39 cellular contexts compared by ENCODE assay signal in the genomic region with DNA sequence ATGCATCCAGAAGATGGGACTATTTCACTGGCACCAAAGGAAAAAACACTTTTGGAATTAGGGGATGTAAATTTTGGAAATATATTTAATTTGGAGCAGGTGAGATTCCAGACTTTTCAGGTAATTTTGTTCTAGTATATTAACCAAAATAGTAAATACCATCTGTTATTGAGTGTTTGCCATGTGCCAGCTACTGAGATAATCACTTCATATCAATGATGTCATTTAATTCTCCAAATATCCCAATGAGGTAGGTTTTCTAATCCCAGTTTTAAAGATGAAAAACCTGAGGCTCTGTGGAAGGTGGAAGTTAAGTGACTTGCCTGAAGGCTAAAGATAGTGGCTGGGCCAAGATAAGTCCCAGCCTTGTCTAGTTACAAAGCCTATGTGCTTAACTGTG.
"Had no signal": no experiment of that assay in that cellular context is flagged by ENCODE, and none has a peak within 500 bp of the region (broad histone marks: within the 10 kb centered on the region; RNA-seq: fewer than 3 reads in every experiment).

No MANE protein-coding gene starts in this region.

- H3K9me3 ChIP-seq: adrenal gland, ascending aorta had no signal

- H3K9me3 Mint-ChIP-seq: central memory CD8-positive, alpha-beta T cell had no signal

- H3K4me3 ChIP-seq: adrenal gland, ascending aorta, body of pancreas, breast epithelium, cardiac muscle cell had no signal

- H3K4me1 ChIP-seq: adrenal gland, ascending aorta, body of pancreas, breast epithelium had no signal

- H3K4me1 Mint-ChIP-seq: activated naive CD8-positive, alpha-beta T cell treated with anti-CD3 and anti-CD28 coated beads, Interleukin-2, amount 50 U/mL, for 24 hours; brain had no signal

- DNase-seq: activated effector memory CD4-positive, alpha-beta T cell treated with anti-CD3 and anti-CD28 coated beads, Interleukin-2, amount 50 U/mL, for 16 hours; activated effector memory CD4-positive, alpha-beta T cell treated with Interleukin-2 at 50 U/mL for 16 hours; activated gamma-delta T cell; activated gamma-delta T cell treated with Interleukin-2 at 50 U/mL for 16 hours; activated naive CD4-positive, alpha-beta T cell; activated naive CD4-positive, alpha-beta T cell treated with anti-CD3 and anti-CD28 coated beads for 36 hours; activated naive CD4-positive, alpha-beta T cell treated with anti-CD3 and anti-CD28 coated beads, Interleukin-2, amount 10 ng/mL, durations not matched to agents 7 days and 5 days; activated naive CD4-positive, alpha-beta T cell treated with anti-CD3 and anti-CD28 coated beads, Interleukin-2, amount 50 U/mL, for 16 hours; activated naive CD4-positive, alpha-beta T cell treated with Interleukin-2 at 50 U/mL for 16 hours; activated naive CD8-positive, alpha-beta T cell treated with anti-CD3 and anti-CD28 coated beads for 36 hours; activated naive CD8-positive, alpha-beta T cell treated with anti-CD3 and anti-CD28 coated beads, Interleukin-2, amount 10 ng/mL, durations not matched to agents 7 days and 5 days; activated naive CD8-positive, alpha-beta T cell treated with anti-CD3 and anti-CD28 coated beads, Interleukin-2, amount 50 U/mL, for 24 hours; activated T-cell treated with anti-CD3 and anti-CD28 coated beads, Interleukin-2, amount 50 U/mL, for 24 hours; activated T-cell treated with anti-CD3 and anti-CD28 coated beads, Interleukin-2, amount 50 U/mL, for 4 hours; activated T-cell treated with anti-CD3 and anti-CD28 coated beads, Interleukin-2, amount 50 U/mL, for 48 hours; activated T-cell treated with anti-CD3 and anti-CD28 coated beads, Interleukin-2, amount 50 U/mL, for 72 hours; adrenal gland; amniotic stem cell; amygdala; anterior cingulate cortex; aorta; body of pancreas; brain microvascular endothelial cell; caudate nucleus; central memory CD4-positive, alpha-beta T cell; cerebellar nuclear complex had no signal

- FAIRE-seq: astrocyte, bronchial epithelial cell had no signal

- H3K27me3 ChIP-seq: adrenal gland, ascending aorta, body of pancreas, brain microvascular endothelial cell, breast epithelium, cardiac muscle cell had no signal

- ATAC-seq: activated naive CD4-positive, alpha-beta T cell treated with anti-CD3 and anti-CD28 coated beads, Interleukin-2, amount 50 U/mL, for 72 hours; activated naive CD8-positive, alpha-beta T cell treated with anti-CD3 and anti-CD28 coated beads, Interleukin-2, amount 50 U/mL, for 24 hours; activated T-cell treated with anti-CD3 and anti-CD28 coated beads, Interleukin-2, amount 50 U/mL, for 4 hours; activated T-cell treated with anti-CD3 and anti-CD28 coated beads, Interleukin-2, amount 50 U/mL, for 72 hours; activated T-helper 17 cell treated with anti-CD3 and anti-CD28 coated beads, Interleukin-2, amount 50 U/mL, for 72 hours; body of pancreas had no signal

- H3K27me3 Mint-ChIP-seq: activated naive CD4-positive, alpha-beta T cell treated with anti-CD3 and anti-CD28 coated beads, Interleukin-2, amount 10 ng/mL, durations not matched to agents 7 days and 5 days; activated naive CD4-positive, alpha-beta T cell treated with anti-CD3 and anti-CD28 coated beads, Interleukin-2, amount 50 U/mL, for 24 hours; activated naive CD8-positive, alpha-beta T cell; activated naive CD8-positive, alpha-beta T cell treated with anti-CD3 and anti-CD28 coated beads for 36 hours; activated naive CD8-positive, alpha-beta T cell treated with anti-CD3 and anti-CD28 coated beads, Interleukin-2, amount 10 ng/mL, durations not matched to agents 7 days and 5 days; activated naive CD8-positive, alpha-beta T cell treated with anti-CD3 and anti-CD28 coated beads, Interleukin-2, amount 50 U/mL, for 24 hours; activated T-cell treated with anti-CD3 and anti-CD28 coated beads, Interleukin-2, amount 50 U/mL, for 24 hours; activated T-helper 17 cell treated with anti-CD3 and anti-CD28 coated beads, Interleukin-2, amount 50 U/mL, for 72 hours; brain; central memory CD8-positive, alpha-beta T cell had no signal

- H3K4me3 Mint-ChIP-seq: activated naive CD4-positive, alpha-beta T cell treated with anti-CD3 and anti-CD28 coated beads for 36 hours; activated naive CD4-positive, alpha-beta T cell treated with anti-CD3 and anti-CD28 coated beads, Interleukin-2, amount 10 ng/mL, durations not matched to agents 7 days and 5 days; activated naive CD4-positive, alpha-beta T cell treated with anti-CD3 and anti-CD28 coated beads, Interleukin-2, amount 50 U/mL, for 24 hours; activated naive CD8-positive, alpha-beta T cell; activated naive CD8-positive, alpha-beta T cell treated with anti-CD3 and anti-CD28 coated beads for 36 hours; activated naive CD8-positive, alpha-beta T cell treated with anti-CD3 and anti-CD28 coated beads, Interleukin-2, amount 10 ng/mL, durations not matched to agents 7 days and 5 days; activated naive CD8-positive, alpha-beta T cell treated with anti-CD3 and anti-CD28 coated beads, Interleukin-2, amount 50 U/mL, for 24 hours; activated T-cell treated with anti-CD3 and anti-CD28 coated beads, Interleukin-2, amount 50 U/mL, for 24 hours; activated T-cell treated with anti-CD3 and anti-CD28 coated beads, Interleukin-2, amount 50 U/mL, for 4 hours; activated T-cell treated with anti-CD3 and anti-CD28 coated beads, Interleukin-2, amount 50 U/mL, for 72 hours; activated T-helper 1 cell treated with anti-CD3 and anti-CD28 coated beads, Interleukin-12 subunit alpha, Interleukin-12 subunit beta, Interleukin-2, Interleukin-4 antibody, amounts not matched to agents 30 ng/mL and 10 ng/mL and 1 ng/mL, durations not matched to agents 14 hours and 24 hours and 36 hours; activated T-helper 17 cell treated with anti-CD3 and anti-CD28 coated beads, Interleukin-2, amount 50 U/mL, for 72 hours; brain; central memory CD8-positive, alpha-beta T cell had no signal

- H3K27ac ChIP-seq: adrenal gland, ascending aorta, body of pancreas, brain microvascular endothelial cell, breast epithelium, cardiac muscle cell had no signal

- H3K27ac Mint-ChIP-seq: activated naive CD4-positive, alpha-beta T cell treated with anti-CD3 and anti-CD28 coated beads for 36 hours; activated naive CD4-positive, alpha-beta T cell treated with anti-CD3 and anti-CD28 coated beads, Interleukin-2, amount 10 ng/mL, durations not matched to agents 7 days and 5 days; activated naive CD4-positive, alpha-beta T cell treated with anti-CD3 and anti-CD28 coated beads, Interleukin-2, amount 50 U/mL, for 24 hours; activated naive CD4-positive, alpha-beta T cell treated with anti-CD3 and anti-CD28 coated beads, Interleukin-2, amount 50 U/mL, for 72 hours; activated naive CD8-positive, alpha-beta T cell; activated naive CD8-positive, alpha-beta T cell treated with anti-CD3 and anti-CD28 coated beads for 36 hours; activated naive CD8-positive, alpha-beta T cell treated with anti-CD3 and anti-CD28 coated beads, Interleukin-2, amount 10 ng/mL, durations not matched to agents 7 days and 5 days; activated naive CD8-positive, alpha-beta T cell treated with anti-CD3 and anti-CD28 coated beads, Interleukin-2, amount 50 U/mL, for 24 hours; activated T-cell treated with anti-CD3 and anti-CD28 coated beads, Interleukin-2, amount 50 U/mL, for 24 hours; activated T-cell treated with anti-CD3 and anti-CD28 coated beads, Interleukin-2, amount 50 U/mL, for 72 hours; activated T-helper 1 cell treated with anti-CD3 and anti-CD28 coated beads, Interleukin-12 subunit alpha, Interleukin-12 subunit beta, Interleukin-2, Interleukin-4 antibody, amounts not matched to agents 30 ng/mL and 10 ng/mL and 1 ng/mL, durations not matched to agents 14 hours and 24 hours and 36 hours; activated T-helper 17 cell treated with anti-CD3 and anti-CD28 coated beads, Interleukin-2, amount 50 U/mL, for 72 hours; activated T-helper 2 cell treated with anti-CD3 and anti-CD28 coated beads, Interferon-gamma antibody, Interleukin-2, Interleukin-4, amounts not matched to agents 10 μg/mL and 5 μg/mL and 100 μg/mL, durations not matched to agents 14 hours and 24 hours and 36 hours; brain had no signal

- H3K36me3 ChIP-seq: adrenal gland, brain microvascular endothelial cell, breast epithelium had no signal
